In the genomic region with DNA sequence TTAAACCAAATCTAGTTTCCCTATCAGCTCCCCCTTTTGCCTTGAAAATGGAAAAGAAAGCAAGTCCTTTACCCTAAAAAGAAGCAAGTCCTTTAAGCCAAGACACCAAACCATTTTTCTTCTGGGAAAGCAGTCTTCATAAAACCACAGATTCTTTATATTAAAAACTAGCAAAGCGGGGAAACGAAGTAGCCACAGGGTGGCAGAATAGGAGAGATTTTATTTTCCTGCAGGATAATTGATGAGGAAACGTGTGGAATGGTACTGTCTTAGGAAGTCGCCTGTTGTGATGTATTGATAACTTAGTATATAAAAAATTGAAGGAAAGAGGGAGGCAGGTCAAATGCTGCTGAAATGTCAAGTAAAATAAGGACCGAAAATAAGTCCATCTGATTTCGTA, we compare ENCODE assay signal across 15 cellular contexts. TPM values are rescaled to one million over a fixed set of nuclear protein-coding genes. Genes with fewer than 3 reads are reported as not detected.
DNase-seq lines count a peak whose midpoint lies in the region; ATAC-seq and TF ChIP-seq lines count a peak whose summit lies in the region.
"Had no signal": no experiment of that assay in that cellular context is flagged by ENCODE, and none has a peak within 500 bp of the region (broad histone marks: within the 10 kb centered on the region; RNA-seq: fewer than 3 reads in every experiment).

No MANE protein-coding gene starts in this region.

- H3K9me3 ChIP-seq in osteoblast (ENCODE audit: low read depth, low read length) = no peaks in the 10 kb centered on the region
- H3K9me3 ChIP-seq: adrenal gland, uterus had no signal

- H3K4me2 ChIP-seq in osteoblast (ENCODE audit: insufficient read depth, low read length) = no peak overlapping the region
- H3K4me2 ChIP-seq: PC-9 had no signal

- no peak overlapping the region for H3K27ac ChIP-seq in osteoblast (ENCODE audit: low read depth, low read length)
- H3K27ac ChIP-seq: adrenal gland, PC-9, uterus had no signal

- no peaks in the 10 kb centered on the region for H3K36me3 ChIP-seq in osteoblast (ENCODE audit: insufficient read depth, low read length)
- H3K36me3 ChIP-seq: adrenal gland, uterus had no signal

- no peak overlapping the region for H2AFZ ChIP-seq in osteoblast (ENCODE audit: low read length)
- H2AFZ ChIP-seq: PC-9 had no signal

- H3K4me3 ChIP-seq in astrocyte of the spinal cord (ENCODE audit: low read depth, low read length) = no peak overlapping the region
- no peak overlapping the region for H3K4me3 ChIP-seq in osteoblast (ENCODE audit: insufficient read depth, low read length)
- H3K4me3 ChIP-seq: adrenal gland, PC-9, uterus had no signal

- TF ChIP-seq CTCF in astrocyte of the spinal cord (IDR thresholded peaks at IDR 0.05; ENCODE audit: low read depth, low read length) = peak; percentile 15
- peak; percentile 38 for TF ChIP-seq CTCF in osteoblast (IDR thresholded peaks at IDR 0.05; ENCODE audit: extremely low read depth, low read depth, low read length)

- in situ Hi-C loops in astrocyte of the spinal cord (cut with HindIII; ENCODE audit: low sequenced_read_pairs) = no loop called here

- no peaks in the 10 kb centered on the region for H3K79me2 ChIP-seq in osteoblast (ENCODE audit: insufficient read depth, low read length)

- ATAC-seq in HG03565 (IDR thresholded peaks at IDR 0.05; ENCODE audit: unreplicated experiment) (no peak), HG02642 (IDR thresholded peaks at IDR 0.05; ENCODE audit: poor library complexity, unreplicated experiment) (no peak)

- no peaks in the 10 kb centered on the region for H3K27me3 ChIP-seq in osteoblast (ENCODE audit: insufficient read depth, low read length)
- H3K27me3 ChIP-seq: adrenal gland, uterus had no signal

- no peaks in the 10 kb centered on the region for H4K20me1 ChIP-seq in osteoblast (ENCODE audit: insufficient read depth, low read length)

- no peaks in the 10 kb centered on the region for H3K4me1 ChIP-seq in osteoblast (ENCODE audit: insufficient read depth, low read length)
- H3K4me1 ChIP-seq: adrenal gland, uterus had no signal

- DNase-seq in NCI-H2227 (lab: John Stamatoyannopoulos, UW; ENCODE audit: unreplicated experiment) = peak; percentile 1
- no peak for DNase-seq in NCI-H2227 treated with DMSO at 0.1 percent for 48 hours (lab: John Stamatoyannopoulos, UW)
- DNase-seq in NCI-H1105 (lab: John Stamatoyannopoulos, UW) = peak; percentile 4
- peak; percentile 10 for DNase-seq in astrocyte of the spinal cord (ENCODE audit: low read depth, low spot score)
- no peak for DNase-seq in osteoblast (ENCODE audit: insufficient read length, low spot score, missing footprints)
- no peak for DNase-seq in NCI-H510A (lab: John Stamatoyannopoulos, UW)
- DNase-seq: effector CD8-positive, alpha-beta T cell; hippocampal formation; NCI-H1436; nucleus accumbens; uterus had no signal

RNA-seq across cellular contexts. Expression of a gene that starts 41.1 kb away (rescaled TPM):
- 7.2 and 7.7 TPM in 2 replicates for total RNA-seq in osteoblast

Comparison
In these comparisons a context has a peak if more than half of its experiments do, and no peak if none do; other contexts are left out.
1. DNase-seq: peak in NCI-H2227 (single experiment), NCI-H1105 (single experiment) and astrocyte of the spinal cord (single experiment); none in NCI-H2227 treated with DMSO at 0.1 percent for 48 hours (single experiment), osteoblast (single experiment) and NCI-H510A (single experiment).